8 cellular contexts compared by ENCODE assay signal in genomic region chr1:165369255-165369848, GRCh38.
A peak's percentile ranks its signal among the peaks of the same experiment; 100 is the strongest.
DNase-seq lines count a peak whose midpoint lies in the region; ATAC-seq and TF ChIP-seq lines count a peak whose summit lies in the region.

No MANE protein-coding gene starts in this region.

- H3K4me1 Mint-ChIP-seq in activated T-cell treated with anti-CD3 and anti-CD28 coated beads, Interleukin-2, amount 50 U/mL, for 24 hours (ENCODE audit: low read depth) = no peaks in the 10 kb centered on the region

- no peak overlapping the region for H3K27ac Mint-ChIP-seq in activated T-cell treated with anti-CD3 and anti-CD28 coated beads, Interleukin-2, amount 50 U/mL, for 24 hours

- no peaks in the 10 kb centered on the region for H3K36me3 Mint-ChIP-seq in activated T-cell treated with anti-CD3 and anti-CD28 coated beads, Interleukin-2, amount 50 U/mL, for 24 hours (ENCODE audit: low read depth)

- DNase-seq in GM10266 (ENCODE audit: extremely low spot score) = peak; percentile 72
- peak; percentile 48 for DNase-seq in NCI-H774 (lab: John Stamatoyannopoulos, UW)
- DNase-seq in activated T-cell treated with anti-CD3 and anti-CD28 coated beads, Interleukin-2, amount 50 U/mL, for 24 hours = peak; percentile 65
- DNase-seq in fibroblast of the conjunctiva (ENCODE audit: low read depth) = peak; percentile 26
- DNase-seq in pons (ENCODE audit: low spot score) = peak; percentile 52

- peaks cover 87% of the 10 kb centered on the region for H3K27me3 Mint-ChIP-seq in activated T-cell treated with anti-CD3 and anti-CD28 coated beads, Interleukin-2, amount 50 U/mL, for 24 hours

- no peak overlapping the region for H3K27ac ChIP-seq in 22Rv1

- ATAC-seq in HG02870 (IDR thresholded peaks at IDR 0.05; ENCODE audit: unreplicated experiment) (peak; percentile 63), GM21576 (IDR thresholded peaks at IDR 0.05; ENCODE audit: unreplicated experiment) (no peak)

- no peaks in the 10 kb centered on the region for H3K9me3 Mint-ChIP-seq in activated T-cell treated with anti-CD3 and anti-CD28 coated beads, Interleukin-2, amount 50 U/mL, for 24 hours

- H3K4me3 Mint-ChIP-seq in activated T-cell treated with anti-CD3 and anti-CD28 coated beads, Interleukin-2, amount 50 U/mL, for 24 hours = no peak overlapping the region

- TF ChIP-seq CTCF in 22Rv1 (IDR thresholded peaks at IDR 0.05) = peak; percentile 99
- peak; percentile 94 for TF ChIP-seq CTCF in GM10266 (IDR thresholded peaks at IDR 0.05; ENCODE audit: control insufficient read depth, insufficient read depth, low read depth, missing control alignments)
